ENCODE assay signal across 26 cellular contexts in the genomic region with DNA sequence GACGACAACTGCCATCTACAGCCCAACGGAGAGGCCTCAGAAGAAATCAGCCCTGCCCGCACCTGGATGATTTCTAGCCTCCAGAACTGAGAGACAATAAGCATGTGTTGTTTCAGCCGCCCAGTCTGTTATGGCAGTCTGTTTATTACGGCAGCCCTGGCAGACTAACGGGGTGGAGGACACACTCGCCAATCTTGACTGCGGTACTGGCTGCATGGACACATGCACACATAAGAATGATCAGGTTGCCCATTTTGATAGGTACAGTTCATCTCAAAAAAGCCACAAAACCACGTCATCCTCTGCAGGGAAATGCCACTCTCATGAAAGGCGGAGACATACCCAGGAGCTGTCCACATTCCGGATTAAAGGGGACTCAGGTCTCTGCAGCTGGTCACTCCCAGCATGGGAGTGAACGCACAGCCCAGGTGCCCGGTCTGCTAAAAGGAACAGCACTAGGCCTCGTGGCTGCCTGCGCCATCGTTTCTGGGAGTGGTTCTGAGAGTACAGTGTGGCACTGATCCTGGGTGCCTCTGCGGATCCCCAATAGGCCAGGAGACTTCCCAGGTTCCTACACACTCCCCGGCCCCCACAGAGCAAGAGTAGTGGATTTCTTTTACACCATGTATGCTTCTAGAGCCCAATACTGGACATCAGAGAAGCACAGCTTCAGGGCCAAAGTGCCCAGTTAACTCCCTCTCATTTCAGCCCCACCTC.
"Had no signal": no experiment of that assay in that cellular context is flagged by ENCODE, and none has a peak within 500 bp of the region (broad histone marks: within the 10 kb centered on the region; RNA-seq: fewer than 3 reads in every experiment).

No MANE protein-coding gene starts in this region.

- H3K27ac Mint-ChIP-seq: activated CD4-positive, alpha-beta T cell treated with anti-CD3 and anti-CD28 coated beads for 36 hours; activated CD8-positive, alpha-beta memory T cell treated with anti-CD3 and anti-CD28 coated beads, Interleukin-2, amount 10 ng/mL, durations not matched to agents 7 days and 5 days; activated CD8-positive, alpha-beta T cell treated with anti-CD3 and anti-CD28 coated beads, Interleukin-2, amount 10 ng/mL, durations not matched to agents 7 days and 5 days; activated naive CD4-positive, alpha-beta T cell treated with anti-CD3 and anti-CD28 coated beads, Interleukin-2, amount 50 U/mL, for 24 hours; activated T-helper 2 cell treated with anti-CD3 and anti-CD28 coated beads, Interferon-gamma antibody, Interleukin-2, Interleukin-4, amounts not matched to agents 10 μg/mL and 5 μg/mL and 100 μg/mL, durations not matched to agents 14 hours and 24 hours and 36 hours; mesothelial cell of epicardium; neural progenitor cell; stimulated activated naive CD8-positive, alpha-beta T cell treated with anti-CD3 and anti-CD28 coated beads, Interleukin-15, Interleukin-2, amounts not matched to agents 100 ng/mL and 50 ng/mL, for 24 hours had no signal

- ATAC-seq: activated CD4-positive, alpha-beta T cell treated with anti-CD3 and anti-CD28 coated beads for 36 hours; activated CD8-positive, alpha-beta memory T cell treated with anti-CD3 and anti-CD28 coated beads, Interleukin-2, amount 10 ng/mL, durations not matched to agents 7 days and 5 days; activated CD8-positive, alpha-beta T cell treated with anti-CD3 and anti-CD28 coated beads, Interleukin-2, amount 10 ng/mL, durations not matched to agents 7 days and 5 days; gastrocnemius medialis; left colon; naive thymus-derived CD8-positive, alpha-beta T cell; right cardiac atrium had no signal

- H3K4me3 Mint-ChIP-seq: activated CD4-positive, alpha-beta T cell treated with anti-CD3 and anti-CD28 coated beads for 36 hours; activated CD8-positive, alpha-beta memory T cell treated with anti-CD3 and anti-CD28 coated beads, Interleukin-2, amount 10 ng/mL, durations not matched to agents 7 days and 5 days; activated CD8-positive, alpha-beta T cell treated with anti-CD3 and anti-CD28 coated beads, Interleukin-2, amount 10 ng/mL, durations not matched to agents 7 days and 5 days; activated naive CD4-positive, alpha-beta T cell treated with anti-CD3 and anti-CD28 coated beads, Interleukin-2, amount 50 U/mL, for 24 hours; central memory CD8-positive, alpha-beta T cell; immature natural killer cell; mesothelial cell of epicardium; naive thymus-derived CD8-positive, alpha-beta T cell; neural progenitor cell; stimulated activated naive CD8-positive, alpha-beta T cell treated with anti-CD3 and anti-CD28 coated beads, Interleukin-15, Interleukin-2, amounts not matched to agents 100 ng/mL and 50 ng/mL, for 24 hours had no signal

- H3K9me3 ChIP-seq: gastrocnemius medialis, thoracic aorta, uterus had no signal

- H3K27me3 Mint-ChIP-seq: activated CD4-positive, alpha-beta T cell treated with anti-CD3 and anti-CD28 coated beads for 36 hours; activated CD8-positive, alpha-beta memory T cell treated with anti-CD3 and anti-CD28 coated beads, Interleukin-2, amount 10 ng/mL, durations not matched to agents 7 days and 5 days; activated naive CD4-positive, alpha-beta T cell treated with anti-CD3 and anti-CD28 coated beads, Interleukin-2, amount 50 U/mL, for 24 hours; central memory CD8-positive, alpha-beta T cell; naive thymus-derived CD8-positive, alpha-beta T cell; stimulated activated naive CD8-positive, alpha-beta T cell treated with anti-CD3 and anti-CD28 coated beads, Interleukin-15, Interleukin-2, amounts not matched to agents 100 ng/mL and 50 ng/mL, for 24 hours had no signal

- H3K36me3 Mint-ChIP-seq: activated CD8-positive, alpha-beta memory T cell treated with anti-CD3 and anti-CD28 coated beads, Interleukin-2, amount 10 ng/mL, durations not matched to agents 7 days and 5 days; neural progenitor cell had no signal

- DNase-seq: activated CD4-positive, alpha-beta T cell treated with anti-CD3 and anti-CD28 coated beads for 36 hours; activated CD4-positive, CD25-positive, alpha-beta regulatory T cell; activated CD8-positive, alpha-beta memory T cell treated with anti-CD3 and anti-CD28 coated beads, Interleukin-2, amount 10 ng/mL, durations not matched to agents 7 days and 5 days; activated CD8-positive, alpha-beta T cell treated with anti-CD3 and anti-CD28 coated beads, Interleukin-2, amount 10 ng/mL, durations not matched to agents 7 days and 5 days; activated T-cell treated with anti-CD3 and anti-CD28 coated beads, Interleukin-2, amount 50 U/mL, for 48 hours; effector memory CD4-positive, alpha-beta T cell; gastrocnemius medialis; head of caudate nucleus; hippocampal formation; immature natural killer cell; kidney; left colon; naive thymus-derived CD8-positive, alpha-beta T cell; stimulated activated CD4-positive, alpha-beta T cell treated with anti-CD3 and anti-CD28 coated beads, Interleukin-2, amount 100 ng/mL, for 48 hours; T-helper 1 cell; trophoblast cell; uterus had no signal

- FAIRE-seq: bronchial epithelial cell, kidney had no signal

- H3K4me1 Mint-ChIP-seq: activated CD4-positive, alpha-beta T cell treated with anti-CD3 and anti-CD28 coated beads for 36 hours; activated CD8-positive, alpha-beta memory T cell treated with anti-CD3 and anti-CD28 coated beads, Interleukin-2, amount 10 ng/mL, durations not matched to agents 7 days and 5 days; activated naive CD4-positive, alpha-beta T cell treated with anti-CD3 and anti-CD28 coated beads, Interleukin-2, amount 50 U/mL, for 24 hours; mesothelial cell of epicardium; neural progenitor cell had no signal
